ENCODE assay signal across 22 cellular contexts in genomic region chrX:84153538-84153937, GRCh38. TPM values are rescaled to one million over a fixed set of nuclear protein-coding genes. Genes with fewer than 3 reads are reported as not detected.
"Had no signal": no experiment of that assay in that cellular context is flagged by ENCODE, and none has a peak within 500 bp of the region (broad histone marks: within the 10 kb centered on the region; RNA-seq: fewer than 3 reads in every experiment).

No MANE protein-coding gene starts in this region.

- H3K27me3 Mint-ChIP-seq: activated naive CD8-positive, alpha-beta T cell treated with anti-CD3 and anti-CD28 coated beads, Interleukin-2, amount 50 U/mL, for 24 hours; central memory CD8-positive, alpha-beta T cell; effector memory CD8-positive, alpha-beta T cell had no signal

- H3K36me3 ChIP-seq: brain microvascular endothelial cell, colonic mucosa, esophagus squamous epithelium, heart right ventricle, upper lobe of right lung, WERI-Rb-1 had no signal

- H3K4me3 ChIP-seq: colonic mucosa, dorsolateral prefrontal cortex, esophagus squamous epithelium, heart right ventricle, lung, upper lobe of right lung had no signal

- H3K27ac Mint-ChIP-seq: activated CD8-positive, alpha-beta T cell treated with anti-CD3 and anti-CD28 coated beads, Interleukin-2, amount 10 ng/mL, durations not matched to agents 7 days and 5 days; activated naive CD8-positive, alpha-beta T cell treated with anti-CD3 and anti-CD28 coated beads, Interleukin-2, amount 50 U/mL, for 24 hours; activated T-helper 1 cell treated with anti-CD3 and anti-CD28 coated beads, Interleukin-12 subunit alpha, Interleukin-12 subunit beta, Interleukin-2, Interleukin-4 antibody, amounts not matched to agents 30 ng/mL and 10 ng/mL and 1 ng/mL, durations not matched to agents 14 hours and 24 hours and 36 hours; effector memory CD8-positive, alpha-beta T cell; natural killer cell had no signal

- H3K9me3 ChIP-seq: colonic mucosa, esophagus squamous epithelium, heart right ventricle, upper lobe of right lung had no signal

- H3K36me3 Mint-ChIP-seq: natural killer cell had no signal

- DNase-seq: activated CD4-positive, alpha-beta T cell treated with anti-CD3 and anti-CD28 coated beads, Interleukin-2, amount 50 U/mL, for 1 hour; activated CD4-positive, CD25-positive, alpha-beta regulatory T cell treated with anti-CD3 and anti-CD28 coated beads, Interleukin-2, amount 50 U/mL, for 72 hours; activated CD8-positive, alpha-beta T cell treated with anti-CD3 and anti-CD28 coated beads, Interleukin-2, amount 10 ng/mL, durations not matched to agents 7 days and 5 days; activated gamma-delta T cell; activated naive CD4-positive, alpha-beta T cell treated with anti-CD3 and anti-CD28 coated beads, Interleukin-2, amount 50 U/mL, for 16 hours; activated naive CD8-positive, alpha-beta T cell treated with anti-CD3 and anti-CD28 coated beads, Interleukin-2, amount 50 U/mL, for 24 hours; brain microvascular endothelial cell; colonic mucosa; effector memory CD8-positive, alpha-beta T cell; esophagus squamous epithelium; heart right ventricle; midbrain; natural killer cell; stimulated activated CD4-positive, alpha-beta T cell treated with anti-CD3 and anti-CD28 coated beads, Interleukin-4, amount 100 ng/mL, for 24 hours; stimulated activated naive CD4-positive, alpha-beta T cell treated with Interleukin-2 at 50 U/mL for 16 hours; upper lobe of right lung; WERI-Rb-1 had no signal

- H3K27ac ChIP-seq: brain microvascular endothelial cell, colonic mucosa, dorsolateral prefrontal cortex, esophagus squamous epithelium, heart right ventricle, upper lobe of right lung, WERI-Rb-1 had no signal

- H3K4me1 Mint-ChIP-seq: activated naive CD8-positive, alpha-beta T cell treated with anti-CD3 and anti-CD28 coated beads, Interleukin-2, amount 50 U/mL, for 24 hours; central memory CD8-positive, alpha-beta T cell; natural killer cell had no signal

- H3K4me3 Mint-ChIP-seq: activated CD8-positive, alpha-beta T cell treated with anti-CD3 and anti-CD28 coated beads, Interleukin-2, amount 10 ng/mL, durations not matched to agents 7 days and 5 days; activated naive CD8-positive, alpha-beta T cell treated with anti-CD3 and anti-CD28 coated beads, Interleukin-2, amount 50 U/mL, for 24 hours; activated T-helper 1 cell treated with anti-CD3 and anti-CD28 coated beads, Interleukin-12 subunit alpha, Interleukin-12 subunit beta, Interleukin-2, Interleukin-4 antibody, amounts not matched to agents 30 ng/mL and 10 ng/mL and 1 ng/mL, durations not matched to agents 14 hours and 24 hours and 36 hours; central memory CD8-positive, alpha-beta T cell; effector memory CD8-positive, alpha-beta T cell; natural killer cell had no signal

- H3K9me3 Mint-ChIP-seq: activated naive CD8-positive, alpha-beta T cell treated with anti-CD3 and anti-CD28 coated beads, Interleukin-2, amount 50 U/mL, for 24 hours; activated T-helper 1 cell treated with anti-CD3 and anti-CD28 coated beads, Interleukin-12 subunit alpha, Interleukin-12 subunit beta, Interleukin-2, Interleukin-4 antibody, amounts not matched to agents 30 ng/mL and 10 ng/mL and 1 ng/mL, durations not matched to agents 14 hours and 24 hours and 36 hours had no signal

- ATAC-seq: activated CD8-positive, alpha-beta T cell treated with anti-CD3 and anti-CD28 coated beads, Interleukin-2, amount 10 ng/mL, durations not matched to agents 7 days and 5 days; activated naive CD8-positive, alpha-beta T cell treated with anti-CD3 and anti-CD28 coated beads, Interleukin-2, amount 50 U/mL, for 24 hours; effector memory CD8-positive, alpha-beta T cell; heart right ventricle; left lobe of liver; natural killer cell; upper lobe of right lung had no signal

- H3K27me3 ChIP-seq: brain microvascular endothelial cell, colonic mucosa, esophagus squamous epithelium, heart right ventricle, upper lobe of right lung had no signal

- H3K4me1 ChIP-seq: colonic mucosa, esophagus squamous epithelium, heart right ventricle, upper lobe of right lung had no signal

RNA-seq across cellular contexts. Expression of gene RPS6KA6, which starts 34.5 kb away (rescaled TPM):
- total RNA-seq: activated CD8-positive, alpha-beta T cell treated with anti-CD3 and anti-CD28 coated beads, Interleukin-2, amount 10 ng/mL, durations not matched to agents 7 days and 5 days; activated T-helper 1 cell treated with anti-CD3 and anti-CD28 coated beads, Interleukin-12 subunit alpha, Interleukin-12 subunit beta, Interleukin-2, Interleukin-4 antibody, amounts not matched to agents 30 ng/mL and 10 ng/mL and 1 ng/mL, durations not matched to agents 14 hours and 24 hours and 36 hours; natural killer cell had no signal
